ENCODE assay signal across 15 cellular contexts in the genomic region with DNA sequence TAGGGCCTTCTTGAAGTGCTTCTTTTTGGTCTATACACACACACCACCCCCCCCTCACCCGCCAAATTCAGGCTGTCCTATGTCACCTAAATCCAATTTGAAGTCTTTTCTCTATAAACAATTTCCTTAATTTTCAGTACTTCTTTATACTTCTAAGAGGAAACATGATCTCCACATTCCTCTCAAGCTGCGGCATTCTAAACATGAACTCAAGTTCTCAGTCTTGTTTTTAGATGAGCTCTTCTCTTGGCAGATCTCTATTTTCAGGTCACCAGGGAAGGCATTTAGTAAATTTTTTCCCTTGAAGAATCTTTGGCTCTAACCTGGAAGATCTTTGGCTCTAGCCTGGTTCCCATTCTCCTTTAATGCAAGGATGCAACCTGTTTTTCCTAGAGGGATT.
DNase-seq lines count a peak whose midpoint lies in the region; ATAC-seq and TF ChIP-seq lines count a peak whose summit lies in the region.
"Had no signal": no experiment of that assay in that cellular context is flagged by ENCODE, and none has a peak within 500 bp of the region (broad histone marks: within the 10 kb centered on the region; RNA-seq: fewer than 3 reads in every experiment).

No MANE protein-coding gene starts in this region.

- H3K4me1 Mint-ChIP-seq in GM23338 (peaks cover 26% of the 10 kb centered on the region), chondrocyte (ENCODE audit: low read depth) (peaks cover 6% of the 10 kb centered on the region)
- H3K4me1 Mint-ChIP-seq: B cell had no signal

- H3K9me3 ChIP-seq in thyroid gland = no peaks in the 10 kb centered on the region

- TF ChIP-seq POLR2A in thyroid gland (IDR thresholded peaks at IDR 0.05) = no peak

- H3K4me1 ChIP-seq in GM23338 (ENCODE audit: insufficient read depth) = no peaks in the 10 kb centered on the region
- H3K4me1 ChIP-seq in thyroid gland = peaks cover 2 to 7% of the 10 kb centered on the region in 2 donors

- H3K9me2 ChIP-seq in GM23338 (ENCODE audit: insufficient read depth) = no peaks in the 10 kb centered on the region

- H3K27me3 ChIP-seq in GM23338 (ENCODE audit: insufficient read depth) = no peaks in the 10 kb centered on the region
- no peaks in the 10 kb centered on the region for H3K27me3 ChIP-seq in thyroid gland

- no peak overlapping the region for H3K27ac ChIP-seq in GM23338 (ENCODE audit: low read depth)
- no peak overlapping the region for H3K27ac ChIP-seq in thyroid gland

- H2AFZ ChIP-seq in GM23338 = no peak overlapping the region

- DNase-seq in GM23338 (ENCODE audit: low spot score) (peak; percentile 23), astrocyte of the hippocampus (ENCODE audit: low read depth, low spot score) (peak; percentile 8), iris pigment epithelial cell (ENCODE audit: low read depth) (peak; percentile 36), thyroid gland (peak; percentile 41 to 63), GDM1 (lab: John Stamatoyannopoulos, UW) (no peak), chondrocyte (ENCODE audit: low spot score) (no peak)
- DNase-seq in stimulated activated CD4-positive, alpha-beta T cell treated with anti-CD3 and anti-CD28 coated beads, Interleukin-2, amount 100 ng/mL, for 48 hours = no peak
- DNase-seq: C1 segment of cervical spinal cord; Calu3; CD4-positive, alpha-beta T cell; DMS 273 treated with DMSO at 0.1 percent for 48 hours; GOT3; H9 had no signal

- H3K4me3 Mint-ChIP-seq in GM23338 (no peak overlapping the region), chondrocyte (ENCODE audit: unreplicated experiment) (no peak overlapping the region)
- H3K4me3 Mint-ChIP-seq: B cell; CD4-positive, alpha-beta T cell; H9 had no signal

- H3K4me2 ChIP-seq in GM23338 = no peak overlapping the region

- TF ChIP-seq CTCF in GM23338 (conservative IDR thresholded peaks at IDR 0.05; ENCODE audit: low read depth in 2 of 2) = no peak
- TF ChIP-seq CTCF in thyroid gland (IDR thresholded peaks at IDR 0.05) = no peak
- TF ChIP-seq CTCF in chondrocyte (IDR thresholded peaks at IDR 0.05) = no peak

- no peak for ATAC-seq in GM23338
- ATAC-seq: HepG2 had no signal

- H3K9me3 Mint-ChIP-seq in GM23338 (no peaks in the 10 kb centered on the region; the same call in 2 of the 3 replicates), chondrocyte (ENCODE audit: low read depth) (no peaks in the 10 kb centered on the region)
- H3K9me3 Mint-ChIP-seq: CD4-positive, alpha-beta T cell; H9 had no signal

- H3K4me3 ChIP-seq in GM23338 (no peak overlapping the region), thyroid gland (replicated peaks in 1 of 3) (no peak overlapping the region)

- H3F3A ChIP-seq in GM23338 (replicated peaks; ENCODE audit: low read depth) = no peaks in the 10 kb centered on the region

- 21 to 26% methylated on average over 2 of the region's 2 CpGs for WGBS in thyroid gland, 2 donors

- H3K36me3 Mint-ChIP-seq in GM23338 (ENCODE audit: low read depth) = no peaks in the 10 kb centered on the region
- no peaks in the 10 kb centered on the region for H3K36me3 Mint-ChIP-seq in chondrocyte (ENCODE audit: low read depth)

- H3K36me3 ChIP-seq in GM23338 (ENCODE audit: insufficient read depth) (no peaks in the 10 kb centered on the region), thyroid gland (no peaks in the 10 kb centered on the region)

- H3K79me2 ChIP-seq in GM23338 (replicated peaks; ENCODE audit: insufficient read depth) = no peaks in the 10 kb centered on the region

- H3K27me3 Mint-ChIP-seq in GM23338 (ENCODE audit: insufficient read depth, low read depth, poor library complexity) = no peaks in the 10 kb centered on the region
- H3K27me3 Mint-ChIP-seq in chondrocyte (ENCODE audit: low read depth) = peaks cover 6% of the 10 kb centered on the region

- H4K20me1 ChIP-seq in GM23338 (replicated peaks; ENCODE audit: insufficient read depth) = no peaks in the 10 kb centered on the region

- intact Hi-C loops in thyroid gland (cut with DNase I) = no loop called here

- H3K27ac Mint-ChIP-seq in GM23338 (no peak overlapping the region), chondrocyte (ENCODE audit: unreplicated experiment) (no peak overlapping the region)
- H3K27ac Mint-ChIP-seq: B cell; CD4-positive, alpha-beta T cell; H9 had no signal

TF ChIP-seq in GM23338, 12 proteins besides CTCF, POLR2A, EP300 and RAD21:
- no peak for TF ChIP-seq ZNF331 (CRISPR knock-in tag; IDR thresholded peaks at IDR 0.05; ENCODE audit: low read depth)

Comparison
In these comparisons a context has a peak if more than half of its experiments do, and no peak if none do; other contexts are left out.
1. DNase-seq: peak in GM23338 (single experiment), astrocyte of the hippocampus (single experiment), iris pigment epithelial cell (single experiment) and thyroid gland (2 of 2); none in GDM1 (single experiment), chondrocyte (single experiment) and stimulated activated CD4-positive, alpha-beta T cell treated with anti-CD3 and anti-CD28 coated beads, Interleukin-2, amount 100 ng/mL, for 48 hours (0 of 2).